Comparison of ENCODE assay signal across 22 cellular contexts in genomic region chr16:10531582-10531981, GRCh38. TPM values are rescaled to one million over a fixed set of nuclear protein-coding genes. Genes with fewer than 3 reads are reported as not detected.
DNase-seq lines count a peak whose midpoint lies in the region; ATAC-seq, FAIRE-seq and TF ChIP-seq lines count a peak whose summit lies in the region.
"Had no signal": no experiment of that assay in that cellular context is flagged by ENCODE, and none has a peak within 500 bp of the region (broad histone marks: within the 10 kb centered on the region; RNA-seq: fewer than 3 reads in every experiment).

No MANE protein-coding gene starts in this region.

- no peak overlapping the region for H2AFZ ChIP-seq in HepG2 (ENCODE audit: low read length)
- H2AFZ ChIP-seq in GM12878 (ENCODE audit: control insufficient read depth, low read depth, low read length), result no peak overlapping the region

- POLR2A ChIA-PET in HepG2 (lab: Yijun Ruan, JAX) (interaction anchor here (0.6 to 1.8 kb wide), 2 partner anchors 11 to 1332 kb away, joined by 3 to 4 read pairs; no protein-coding TSS in a partner anchor), GM12878 (lab: Charles Lee) (no interaction called here)

- H3K4me1 ChIP-seq in HepG2 (ENCODE audit: insufficient read depth, low read length) (peaks cover 13% of the 10 kb centered on the region), right lobe of liver (peaks cover 0 to 4% (median 0%) of the 10 kb centered on the region in 4 donors), GM12878 (ENCODE audit: control insufficient read depth, insufficient read depth, low read length) (no peaks in the 10 kb centered on the region)
- H3K4me1 ChIP-seq: BLaER1 treated with 17β-estradiol and CSF1 and Interleukin-3, amounts not matched to agents 10 nM and 100 nM had no signal

- no peaks in the 10 kb centered on the region for H3K36me3 Mint-ChIP-seq in stimulated activated effector memory CD8-positive, alpha-beta T cell treated with anti-CD3 and anti-CD28 coated beads, Interleukin-12 subunit alpha, Interleukin-12 subunit beta, amount 100 ng/mL, for 72 hours
- H3K36me3 Mint-ChIP-seq: CD8-positive, alpha-beta T cell had no signal

- no peaks in the 10 kb centered on the region for H3K9me3 ChIP-seq in HepG2 (ENCODE audit: low read length)
- no peaks in the 10 kb centered on the region for H3K9me3 ChIP-seq in right lobe of liver
- H3K9me3 ChIP-seq in GM12878 (replicated peaks; ENCODE audit: control insufficient read depth, insufficient read depth, low read length), result no peaks in the 10 kb centered on the region
- H3K9me3 ChIP-seq: A549; BLaER1 treated with 17β-estradiol and CSF1 and Interleukin-3, amounts not matched to agents 10 nM and 100 nM; Caco-2 had no signal

- H3K27ac ChIP-seq in HepG2 (ENCODE audit: extremely low read length, insufficient read depth, low read length), result no peak overlapping the region
- H3K27ac ChIP-seq in right lobe of liver, result no peak overlapping the region
- H3K27ac ChIP-seq in GM12878 (ENCODE audit: control insufficient read depth, insufficient read depth), result no peak overlapping the region
- H3K27ac ChIP-seq: A549; BLaER1 treated with 17β-estradiol and CSF1 and Interleukin-3, amounts not matched to agents 10 nM and 100 nM; C4-2B had no signal

- H3K27me3 ChIP-seq in HepG2 (ENCODE audit: control insufficient read depth in 1 of 2, insufficient read depth in 2 of 2, low read length in 2 of 2) (no peaks in the 10 kb centered on the region), right lobe of liver (no peaks in the 10 kb centered on the region), GM12878 (replicated peaks in 1 of 2; ENCODE audit: control insufficient read depth in 2 of 2, insufficient read depth in 2 of 2, low read length in 1 of 2) (no peaks in the 10 kb centered on the region; a peak in 1 of 4 replicates)
- H3K27me3 ChIP-seq: BLaER1 treated with 17β-estradiol and CSF1 and Interleukin-3, amounts not matched to agents 10 nM and 100 nM had no signal

- in situ Hi-C loops in HepG2 (cut with HindIII; ENCODE audit: extremely low pct_ligation_motif_present, low pct_unique_long_range_greater_than_20kb) (no loop called here), GM12878 (cut with MboI) (no loop called here)

- no TSS peak for BruUV-seq in HepG2 (replicated peaks; lab: Mats Ljungman, UMichigan)
- BruUV-seq in GM12878 (replicated peaks; lab: Mats Ljungman, UMichigan), result no TSS peak

- ATAC-seq in HepG2 (no peak), right lobe of liver (no peak), GM12878 (no peak), GM18511 (IDR thresholded peaks at IDR 0.05; ENCODE audit: unreplicated experiment) (no peak)
- peak; percentile 24 for ATAC-seq in stimulated activated effector memory CD8-positive, alpha-beta T cell treated with anti-CD3 and anti-CD28 coated beads, Interleukin-12 subunit alpha, Interleukin-12 subunit beta, amount 100 ng/mL, for 72 hours
- ATAC-seq: A549; CD8-positive, alpha-beta T cell had no signal

- FAIRE-seq in HepG2 (lab: Jason Lieb, UNC), result no peak
- no peak for FAIRE-seq in GM12878 (lab: Jason Lieb, UNC)
- FAIRE-seq: A549, D721Med, G401.6, GM12892, GM18507, GM19239 had no signal

- CTCF ChIA-PET in HepG2 (lab: Yijun Ruan, JAX; ENCODE audit: low intra/inter-chr PET ratio, low total read pairs) (no interaction called here), GM12878 (lab: Yijun Ruan, JAX) (interaction anchor here (0.7 kb wide), 1 partner anchor 1020 kb away, joined by 3 read pairs; no protein-coding TSS in a partner anchor)

- H3K9ac ChIP-seq in HepG2 (ENCODE audit: insufficient read depth, low read depth, low read length), result no peak overlapping the region
- H3K9ac ChIP-seq in GM12878 (ENCODE audit: control insufficient read depth, insufficient read depth, low read length), result no peak overlapping the region
- H3K9ac ChIP-seq: BLaER1 treated with 17β-estradiol and CSF1 and Interleukin-3, amounts not matched to agents 10 nM and 100 nM had no signal

- TF ChIP-seq CTCF in HepG2 (CRISPR knock-in tag; IDR thresholded peaks at IDR 0.05) (no peak), right lobe of liver (IDR thresholded peaks at IDR 0.05) (no peak), GM12878 (IDR thresholded peaks at IDR 0.05 in 2 of 3, conservative IDR thresholded peaks at IDR 0.05 in 1 of 3; ENCODE audit: control insufficient read depth in 2 of 3, extremely low read depth in 1 of 3, insufficient read depth in 1 of 3, low read depth in 3 of 3, low read length in 3 of 3) (no peak)

- no peaks in the 10 kb centered on the region for H3K9me3 Mint-ChIP-seq in stimulated activated effector memory CD8-positive, alpha-beta T cell treated with anti-CD3 and anti-CD28 coated beads, Interleukin-12 subunit alpha, Interleukin-12 subunit beta, amount 100 ng/mL, for 72 hours
- H3K9me3 Mint-ChIP-seq: CD4-positive, alpha-beta T cell; CD8-positive, alpha-beta T cell had no signal

- RAD21 ChIA-PET in GM12878 (lab: Charles Lee; ENCODE audit: unreplicated experiment), result interaction anchor here (0.6 kb wide), 1 partner anchor 17 kb away, joined by 3 read pairs; no protein-coding TSS in a partner anchor

- SMC1A ChIA-PET in GM12878 (lab: Charles Lee; ENCODE audit: uncharacterized antibody, unreplicated experiment), result interaction anchor here (0.6 kb wide), 1 partner anchor 251 kb away, joined by 3 read pairs; no protein-coding TSS in a partner anchor

- TF ChIP-seq RAD21 in HepG2 (CRISPR knock-in tag; IDR thresholded peaks at IDR 0.05) (no peak), GM12878 (IDR thresholded peaks at IDR 0.05; ENCODE audit: insufficient read depth, low read depth, low read length) (no peak)

- TF ChIP-seq EP300 in HepG2 (IDR thresholded peaks at IDR 0.05; ENCODE audit: low read depth in 2 of 2, low read length in 2 of 2) (no peak), HepG2 (CRISPR knock-in tag; IDR thresholded peaks at IDR 0.05; ENCODE audit: borderline replicate concordance) (no peak), GM12878 (IDR thresholded peaks at IDR 0.05; ENCODE audit: borderline replicate concordance in 1 of 2, control insufficient read depth in 1 of 2, low read depth in 2 of 2, low read length in 2 of 2) (no peak)

- no peak overlapping the region for H3K4me3 Mint-ChIP-seq in stimulated activated effector memory CD8-positive, alpha-beta T cell treated with anti-CD3 and anti-CD28 coated beads, Interleukin-12 subunit alpha, Interleukin-12 subunit beta, amount 100 ng/mL, for 72 hours
- H3K4me3 Mint-ChIP-seq: B cell; CD4-positive, alpha-beta T cell; CD8-positive, alpha-beta T cell had no signal

- DNase-seq in HepG2 (ENCODE audit: low spot score) (no peak), right lobe of liver (no peak), GM12878 (ENCODE audit: low read depth, low spot score) (no peak), SW480 (ENCODE audit: low spot score) (no peak)
- no peak for DNase-seq in stimulated activated effector memory CD8-positive, alpha-beta T cell treated with anti-CD3 and anti-CD28 coated beads, Interleukin-12 subunit alpha, Interleukin-12 subunit beta, amount 100 ng/mL, for 72 hours (ENCODE audit: low spot score in 2 of 2)
- DNase-seq: AML-193; Caco-2; Calu3; CD4-positive, alpha-beta T cell; CD8-positive, alpha-beta T cell; DMS79 treated with DMSO at 0.1 percent for 48 hours; GF-D8 had no signal

- intact Hi-C loops in HepG2 (cut with micrococcal nuclease; ENCODE audit: unreplicated experiment), result no loop called here
- intact Hi-C loops in right lobe of liver (cut with DNase I), result no loop called here
- intact Hi-C loops in GM12878 (cut with micrococcal nuclease; ENCODE audit: unreplicated experiment), result no loop called here

- H4K20me1 ChIP-seq in HepG2 (ENCODE audit: insufficient read depth, low read length) (no peaks in the 10 kb centered on the region), GM12878 (ENCODE audit: control insufficient read depth, insufficient read depth) (no peaks in the 10 kb centered on the region)
- H4K20me1 ChIP-seq: BLaER1 treated with 17β-estradiol and CSF1 and Interleukin-3, amounts not matched to agents 10 nM and 100 nM had no signal

- H3K4me2 ChIP-seq in HepG2 (ENCODE audit: low read depth, low read length) (no peak overlapping the region), GM12878 (ENCODE audit: control insufficient read depth, insufficient read depth) (no peak overlapping the region)
- H3K4me2 ChIP-seq: A549; BLaER1 treated with 17β-estradiol and CSF1 and Interleukin-3, amounts not matched to agents 10 nM and 100 nM had no signal

- no peak overlapping the region for H3K4me3 ChIP-seq in HepG2 (replicated peaks in 1 of 3; ENCODE audit: insufficient read depth in 1 of 3, low read depth in 2 of 3, low read length in 3 of 3)
- no peak overlapping the region for H3K4me3 ChIP-seq in right lobe of liver
- H3K4me3 ChIP-seq in GM12878, result no peak overlapping the region
- H3K4me3 ChIP-seq: A549; BLaER1 treated with 17β-estradiol and CSF1 and Interleukin-3, amounts not matched to agents 10 nM and 100 nM had no signal

- peaks cover 10 to 31% of the 10 kb centered on the region in 2 experiments for H3K36me3 ChIP-seq in HepG2 (replicated peaks in 1 of 2; ENCODE audit: control insufficient read depth in 1 of 2, insufficient read depth in 2 of 2, low read length in 2 of 2)
- peaks cover 0 to 34% (median 10%) of the 10 kb centered on the region in 4 donors for H3K36me3 ChIP-seq in right lobe of liver
- no peaks in the 10 kb centered on the region for H3K36me3 ChIP-seq in GM12878 (ENCODE audit: control insufficient read depth in 2 of 2, insufficient read depth in 2 of 2, low read length in 1 of 2)

- H3K79me2 ChIP-seq in HepG2 (ENCODE audit: insufficient read depth, low read length), result no peaks in the 10 kb centered on the region
- no peaks in the 10 kb centered on the region for H3K79me2 ChIP-seq in GM12878 (ENCODE audit: control insufficient read depth, insufficient read depth, low read length)

- no peak for TF ChIP-seq POLR2A in HepG2 (IDR thresholded peaks at IDR 0.05; ENCODE audit: insufficient read depth in 1 of 2, low read depth in 2 of 2, low read length in 2 of 2)
- TF ChIP-seq POLR2A in right lobe of liver (IDR thresholded peaks at IDR 0.05), result no peak
- TF ChIP-seq POLR2A in GM12878 (IDR thresholded peaks at IDR 0.05; ENCODE audit: low read depth, low read length), result no peak

- no peaks in the 10 kb centered on the region for H3K4me1 Mint-ChIP-seq in stimulated activated effector memory CD8-positive, alpha-beta T cell treated with anti-CD3 and anti-CD28 coated beads, Interleukin-12 subunit alpha, Interleukin-12 subunit beta, amount 100 ng/mL, for 72 hours
- H3K4me1 Mint-ChIP-seq: B cell had no signal

- H3K27ac Mint-ChIP-seq in stimulated activated effector memory CD8-positive, alpha-beta T cell treated with anti-CD3 and anti-CD28 coated beads, Interleukin-12 subunit alpha, Interleukin-12 subunit beta, amount 100 ng/mL, for 72 hours, result no peak overlapping the region
- H3K27ac Mint-ChIP-seq: B cell; CD4-positive, alpha-beta T cell; CD8-positive, alpha-beta T cell had no signal

RNA-seq across cellular contexts. Expression of gene EMP2, which starts 48.8 kb away (rescaled TPM):
- total RNA-seq in HepG2 (2016; rRNA removed; fragmentation: Illumina TruSeq; extraction: Trizol), result 13.4 and 24.6 TPM in 2 replicates
- 9.2 and 9.9 TPM in 2 replicates for total RNA-seq in HepG2 (2016; cell fraction: cytosol; rRNA removed; fragmentation: Illumina TruSeq; extraction: Trizol; ENCODE audit: low read depth)
- 11.7 and 21.4 TPM in 2 replicates for total RNA-seq in HepG2 (2016; cell fraction: insoluble cytoplasmic fraction; rRNA removed; fragmentation: Illumina TruSeq; extraction: Trizol)
- total RNA-seq in HepG2 (2016; cell fraction: membrane; rRNA removed; fragmentation: Illumina TruSeq; extraction: Trizol), result 11.9 and 13.5 TPM in 2 replicates
- total RNA-seq in HepG2 (2016; cell fraction: nucleus; rRNA removed; fragmentation: Illumina TruSeq; extraction: Trizol), result 17.1 and 22.3 TPM in 2 replicates
- polyA plus RNA-seq in HepG2 (2011; rRNA removed), result 84.4 and 91.2 TPM in 2 replicates
- 59.1 and 63.8 TPM in 2 replicates for polyA plus RNA-seq in HepG2 (2011; cell fraction: cytosol; rRNA removed)
- polyA plus RNA-seq in HepG2 (2011; cell fraction: nucleus; rRNA removed), result 25.3 and 26.7 TPM in 2 replicates
- polyA plus RNA-seq in HepG2 (2012), result 79.6 and 88.1 TPM in 2 replicates
- 25.1 and 29.9 TPM in 2 replicates for polyA plus RNA-seq in HepG2 (2016; cell fraction: cytosol; fragmentation: Illumina TruSeq; extraction: Trizol; ENCODE audit: low read depth)
- polyA plus RNA-seq in HepG2 (2016; cell fraction: insoluble cytoplasmic fraction; fragmentation: Illumina TruSeq; extraction: Trizol; ENCODE audit: low read depth), result 19.9 and 21.5 TPM in 2 replicates
- 20.0 and 21.7 TPM in 2 replicates for polyA plus RNA-seq in HepG2 (2016; cell fraction: membrane; fragmentation: Illumina TruSeq; extraction: Trizol; ENCODE audit: low read depth)
- polyA plus RNA-seq in HepG2 (2016; cell fraction: nucleus; fragmentation: Illumina TruSeq; extraction: Trizol; ENCODE audit: insufficient read depth, low read depth), result 44.6 and 45.3 TPM in 2 replicates
- 185 and 354 TPM in 2 replicates for polyA minus RNA-seq in HepG2 (2011; rRNA and poly(A)+ RNA removed; ENCODE audit: low replicate concordance)
- 33.1 and 45.3 TPM in 2 replicates for polyA minus RNA-seq in HepG2 (2011; cell fraction: cytosol; rRNA and poly(A)+ RNA removed)
- 34.7 and 36.2 TPM in 2 replicates for polyA minus RNA-seq in HepG2 (2011; cell fraction: nucleus; rRNA and poly(A)+ RNA removed)
- 10 to 100 TPM; 38.5 to 95.6 (median 58.4) TPM for total RNA-seq in right lobe of liver
- total RNA-seq in GM12878 (2013; cell fraction: nucleolus; rRNA removed), result 0.95 and 1.0 TPM in 2 replicates
- total RNA-seq in GM12878 (2014; rRNA removed), result 3.2 and 3.4 TPM in 2 replicates
- total RNA-seq in GM12878 (2014; rRNA removed; fragmentation: Illumina TruSeq; extraction: Trizol), result 2.6 and 2.9 TPM in 2 replicates
- total RNA-seq in GM12878 (2021), result 5.7 and 5.8 TPM in 2 replicates
- polyA plus RNA-seq in GM12878 (2011; ENCODE audit: low read depth), result 1.9 TPM
- 0.20 and 0.41 TPM in 2 replicates for polyA plus RNA-seq in GM12878 (2011; rRNA removed)
- 0.15 and 0.33 TPM in 2 replicates for polyA plus RNA-seq in GM12878 (2011; cell fraction: cytosol; rRNA removed)
- 0.26 and 0.31 TPM in 2 replicates for polyA plus RNA-seq in GM12878 (2011; cell fraction: nucleus; rRNA removed)
- polyA plus RNA-seq in GM12878 (2012), result 0.80 and 0.93 TPM in 2 replicates
- polyA plus RNA-seq in GM12878 (2014; fragmentation: Illumina TruSeq; extraction: Trizol), result 2.9 and 3.6 TPM in 2 replicates
- polyA plus RNA-seq in GM12878 (2014; fragmentation: Nextera tagmentation; extraction: Ambion mirVana), result 1 to 10 TPM; 4.4 to 6.1 TPM
- 2.9 and 3.1 TPM in 2 replicates for polyA plus RNA-seq in GM12878 (2014; rRNA removed)
- 10 to 100 TPM in 1 of 2 experiments, 1 to 10 TPM in 1; 8.9 to 10.4 TPM for polyA plus RNA-seq in GM12878 (2016; fragmentation: Nextera tagmentation; extraction: Ambion mirVana)
- 0.41 and 0.51 TPM in 2 replicates for polyA minus RNA-seq in GM12878 (2011; rRNA and poly(A)+ RNA removed)
- 0.53 and 0.83 TPM in 2 replicates for polyA minus RNA-seq in GM12878 (2011; cell fraction: cytosol; rRNA and poly(A)+ RNA removed)
- polyA minus RNA-seq in GM12878 (2011; cell fraction: nucleus; rRNA and poly(A)+ RNA removed), result 0.12 and 0.29 TPM in 2 replicates
- total RNA-seq: B cell; CD4-positive, alpha-beta T cell; CD8-positive, alpha-beta T cell had no signal

Comparison
In these comparisons a context has a peak if more than half of its experiments do, and no peak if none do; other contexts are left out.
1. Of the 75 proteins assayed by ChIP-seq in both HepG2 and GM12878: peak only in HepG2: none; only in GM12878: none; in both: ZNF24; in neither: 74.